In the genomic region with DNA sequence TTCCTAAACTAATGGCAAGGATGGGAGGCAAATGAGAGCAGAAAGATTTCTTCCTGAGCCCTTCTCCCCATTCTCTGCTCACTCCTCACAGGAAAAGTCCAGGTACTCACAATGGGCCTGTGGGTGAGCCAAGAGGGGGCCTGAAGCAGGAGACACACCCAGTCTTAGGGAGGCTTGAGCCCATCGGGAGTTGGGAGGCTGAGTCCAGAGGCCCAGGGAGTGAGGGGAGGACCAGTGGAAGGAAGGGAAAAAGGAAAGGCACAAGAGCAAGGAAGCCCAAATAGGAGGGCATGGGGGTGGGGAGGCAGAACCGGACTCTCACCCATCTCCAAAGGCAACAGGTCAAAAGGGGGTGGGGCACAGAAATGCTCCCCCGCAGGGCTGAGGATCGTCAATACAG, we compare ENCODE assay signal across 1 cellular context.
TF ChIP-seq lines count a peak whose summit lies in the region.

No MANE protein-coding gene starts in this region.

TF ChIP-seq in HepG2, 621 proteins besides CTCF, POLR2A, EP300 and RAD21 (continued from another document):
- TF ChIP-seq, protein P1, sequence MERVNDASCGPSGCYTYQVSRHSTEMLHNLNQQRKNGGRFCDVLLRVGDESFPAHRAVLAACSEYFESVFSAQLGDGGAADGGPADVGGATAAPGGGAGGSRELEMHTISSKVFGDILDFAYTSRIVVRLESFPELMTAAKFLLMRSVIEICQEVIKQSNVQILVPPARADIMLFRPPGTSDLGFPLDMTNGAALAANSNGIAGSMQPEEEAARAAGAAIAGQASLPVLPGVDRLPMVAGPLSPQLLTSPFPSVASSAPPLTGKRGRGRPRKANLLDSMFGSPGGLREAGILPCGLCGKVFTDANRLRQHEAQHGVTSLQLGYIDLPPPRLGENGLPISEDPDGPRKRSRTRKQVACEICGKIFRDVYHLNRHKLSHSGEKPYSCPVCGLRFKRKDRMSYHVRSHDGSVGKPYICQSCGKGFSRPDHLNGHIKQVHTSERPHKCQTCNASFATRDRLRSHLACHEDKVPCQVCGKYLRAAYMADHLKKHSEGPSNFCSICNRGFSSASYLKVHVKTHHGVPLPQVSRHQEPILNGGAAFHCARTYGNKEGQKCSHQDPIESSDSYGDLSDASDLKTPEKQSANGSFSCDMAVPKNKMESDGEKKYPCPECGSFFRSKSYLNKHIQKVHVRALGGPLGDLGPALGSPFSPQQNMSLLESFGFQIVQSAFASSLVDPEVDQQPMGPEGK (CRISPR knock-in tag; IDR thresholded peaks at IDR 0.05): 0 out of 2 replicates have a peak, but pooled peaks have one; percentile 31
TF ChIP-seq in HepG2: peak in this region for 2.
